In genomic region chr2:237026981-237027711, GRCh38 we compare ENCODE assay signal across 8 cellular contexts. TPM values are rescaled to one million over a fixed set of nuclear protein-coding genes. Genes with fewer than 3 reads are reported as not detected.
DNase-seq lines count a peak whose midpoint lies in the region; ATAC-seq and TF ChIP-seq lines count a peak whose summit lies in the region.

No MANE protein-coding gene starts in this region.

- TF ChIP-seq EP300 in neural cell (conservative IDR thresholded peaks at IDR 0.05; ENCODE audit: poor library complexity, severe bottlenecking), result no peak
- peak in 1 of 2 donors; percentile 52 for TF ChIP-seq EP300 in tibial nerve (IDR thresholded peaks at IDR 0.05)

- H4K20me1 ChIP-seq in HCT116 (ENCODE audit: insufficient read depth) (no peaks in the 10 kb centered on the region), fibroblast of lung (ENCODE audit: control insufficient read depth, extremely low read depth, insufficient read depth, low read length) (no peaks in the 10 kb centered on the region), neural cell (ENCODE audit: insufficient read depth) (no peaks in the 10 kb centered on the region)

- H3K9ac ChIP-seq in HCT116 (ENCODE audit: low read length), result no peak overlapping the region
- no peak overlapping the region for H3K9ac ChIP-seq in fibroblast of lung (ENCODE audit: insufficient read depth, low read length)
- no peak overlapping the region for H3K9ac ChIP-seq in neural cell (ENCODE audit: low read length)

- H3K9me3 ChIP-seq in CD4-positive, CD25-positive, alpha-beta regulatory T cell (ENCODE audit: control insufficient read depth in 2 of 2, low read length in 2 of 2), result peaks cover 0 to 5% of the 10 kb centered on the region in 2 experiments
- H3K9me3 ChIP-seq in HCT116 (ENCODE audit: control insufficient read depth in 1 of 2, insufficient read depth in 1 of 2, low read depth in 1 of 2, low read length in 2 of 2) (peaks cover 0 to 6% of the 10 kb centered on the region in 2 experiments; a peak in 1 of 4 replicates), fibroblast of lung (ENCODE audit: control insufficient read depth, insufficient read depth, low read depth, low read length) (no peaks in the 10 kb centered on the region), neural cell (ENCODE audit: low read length) (no peaks in the 10 kb centered on the region), tibial nerve (no peaks in the 10 kb centered on the region)

- H3F3A ChIP-seq in neural cell (ENCODE audit: insufficient read depth, low read length, poor library complexity, severe bottlenecking), result no peaks in the 10 kb centered on the region

- intact Hi-C loops in HCT116 (cut with micrococcal nuclease), result loop anchor here (1.0 kb wide), 2 partner anchors 514 to 674 kb away; no protein-coding TSS in a partner anchor

- H3K4me3 ChIP-seq in CD4-positive, CD25-positive, alpha-beta regulatory T cell (ENCODE audit: low read depth, low read length), result no peak overlapping the region
- H3K4me3 ChIP-seq in HCT116 (replicated peaks in 1 of 2; ENCODE audit: low read depth in 1 of 2, low read length in 2 of 2) (no peak overlapping the region), fibroblast of lung (replicated peaks in 1 of 4; ENCODE audit: control extremely low read depth in 1 of 4, insufficient read depth in 1 of 4, low read depth in 3 of 4, low read length in 4 of 4) (no peak overlapping the region), neural cell (ENCODE audit: low read length) (no peak overlapping the region), tibial nerve (no peak overlapping the region)

- POLR2A ChIA-PET in HCT116 (lab: Charles Lee), result interaction anchor here (1.0 kb wide), 1 partner anchor 58 kb away, joined by 3 read pairs; no protein-coding TSS in a partner anchor

- H3K4me1 Mint-ChIP-seq in CD4-positive, CD25-positive, alpha-beta regulatory T cell, result no peaks in the 10 kb centered on the region

- CTCF ChIA-PET in HCT116 (lab: Charles Lee), result interaction anchor here (1.5 to 2.1 kb wide), 3 partner anchors 34 to 514 kb away, joined by 4 to 25 read pairs (median 5); no protein-coding TSS in a partner anchor

- TF ChIP-seq CTCF in HCT116 (IDR thresholded peaks at IDR 0.05 in 2 of 3, conservative IDR thresholded peaks at IDR 0.05 in 1 of 3; ENCODE audit: borderline replicate concordance in 1 of 3, insufficient read depth in 1 of 3, low read depth in 2 of 3, low read length in 2 of 3), result peak; percentile 74 to 83 (median 80); a peak in 5 of 6 replicates
- TF ChIP-seq CTCF in fibroblast of lung (conservative IDR thresholded peaks at IDR 0.05 in 1 of 2, IDR thresholded peaks at IDR 0.05 in 1 of 2; ENCODE audit: low read depth in 1 of 2, low read length in 2 of 2), result peak; percentile 69 to 89
- TF ChIP-seq CTCF in neural cell (IDR thresholded peaks at IDR 0.05; ENCODE audit: poor library complexity, severe bottlenecking), result peak; percentile 85
- peak; percentile 73 to 95 (median 77) for TF ChIP-seq CTCF in tibial nerve (IDR thresholded peaks at IDR 0.05)

- no peaks in the 10 kb centered on the region for H3K9me3 Mint-ChIP-seq in CD4-positive, CD25-positive, alpha-beta regulatory T cell

- H3K4me2 ChIP-seq in HCT116 (ENCODE audit: low read length), result no peak overlapping the region
- H3K4me2 ChIP-seq in fibroblast of lung (ENCODE audit: extremely low read depth, insufficient read depth, low read length), result no peak overlapping the region
- H3K4me2 ChIP-seq in neural cell (ENCODE audit: low read length), result no peak overlapping the region

- no peaks in the 10 kb centered on the region for H3K36me3 Mint-ChIP-seq in CD4-positive, CD25-positive, alpha-beta regulatory T cell

- H3K27me3 Mint-ChIP-seq in CD4-positive, CD25-positive, alpha-beta regulatory T cell, result no peaks in the 10 kb centered on the region

- no TSS peak for BruUV-seq in HCT116 (replicated peaks; lab: Mats Ljungman, UMichigan)

- no peaks in the 10 kb centered on the region for H3K79me2 ChIP-seq in HCT116 (ENCODE audit: insufficient read depth, low read length)
- H3K79me2 ChIP-seq in fibroblast of lung (ENCODE audit: control insufficient read depth, insufficient read depth, low read length), result no peaks in the 10 kb centered on the region
- H3K79me2 ChIP-seq in neural cell (replicated peaks; ENCODE audit: insufficient read depth, low read length), result no peaks in the 10 kb centered on the region

- H3K4me1 ChIP-seq in CD4-positive, CD25-positive, alpha-beta regulatory T cell (ENCODE audit: control insufficient read depth, insufficient read depth, low read length, poor library complexity, severe bottlenecking), result no peaks in the 10 kb centered on the region
- H3K4me1 ChIP-seq in HCT116 (ENCODE audit: control insufficient read depth in 1 of 2, insufficient read depth in 2 of 2, low read length in 2 of 2), result peaks cover 0 to 14% of the 10 kb centered on the region in 2 experiments; a peak in 2 of 4 replicates
- H3K4me1 ChIP-seq in fibroblast of lung (ENCODE audit: control insufficient read depth, extremely low read depth, insufficient read depth, low read length), result peaks cover 4% of the 10 kb centered on the region
- H3K4me1 ChIP-seq in tibial nerve, result peaks cover 0 to 12% (median 0%) of the 10 kb centered on the region in 4 donors

- H3K27me3 ChIP-seq in CD4-positive, CD25-positive, alpha-beta regulatory T cell (ENCODE audit: control insufficient read depth, insufficient read depth, low read length), result peaks cover 7% of the 10 kb centered on the region
- H3K27me3 ChIP-seq in HCT116 (ENCODE audit: insufficient read depth, low read length) (no peaks in the 10 kb centered on the region), fibroblast of lung (ENCODE audit: control insufficient read depth, insufficient read depth, low read length) (no peaks in the 10 kb centered on the region), neural cell (ENCODE audit: insufficient read depth, low read depth, low read length) (no peaks in the 10 kb centered on the region), tibial nerve (no peaks in the 10 kb centered on the region)

- no peaks in the 10 kb centered on the region for H3K9me2 ChIP-seq in HCT116 (ENCODE audit: insufficient read depth)
- H3K9me2 ChIP-seq in neural cell (ENCODE audit: insufficient read depth, low read length), result no peaks in the 10 kb centered on the region

- no peak overlapping the region for H3K27ac Mint-ChIP-seq in CD4-positive, CD25-positive, alpha-beta regulatory T cell

- TF ChIP-seq RAD21 in HCT116 (IDR thresholded peaks at IDR 0.05; ENCODE audit: low read depth) (peak; percentile 89), neural cell (conservative IDR thresholded peaks at IDR 0.05) (peak; percentile 93)

- RAD21 ChIA-PET in HCT116 (lab: Charles Lee; ENCODE audit: low non-redundant PET in 1 of 2, low total read pairs in 2 of 2, uncharacterized antibody in 2 of 2, unreplicated experiment in 2 of 2), result interaction anchor here in 1 of 2 experiments (0.8 to 1.3 kb wide), 2 partner anchors 15 to 514 kb away, joined by 3 to 8 read pairs; no protein-coding TSS in a partner anchor

- no peak for ATAC-seq in CD4-positive, CD25-positive, alpha-beta regulatory T cell (ENCODE audit: low read depth in 2 of 2)
- ATAC-seq in HCT116, result peak; percentile 94
- no peak for ATAC-seq in HG02870 (IDR thresholded peaks at IDR 0.05; ENCODE audit: unreplicated experiment)

- peak in 2 of 3 donors; percentile 8 to 23 for DNase-seq in CD4-positive, CD25-positive, alpha-beta regulatory T cell
- peak; percentile 29 for DNase-seq in HCT116 (ENCODE audit: low read depth, low spot score)
- DNase-seq in NCI-H524 treated with DMSO at 0.1 percent for 48 hours (lab: John Stamatoyannopoulos, UW), result peak; percentile 60
- DNase-seq in activated CD8-positive, alpha-beta memory T cell treated with anti-CD3 and anti-CD28 coated beads, Interleukin-2, amount 50 U/mL, for 4 hours, result peak; percentile 30
- peak; percentile 65 to 77 for DNase-seq in fibroblast of lung (ENCODE audit: low read depth in 2 of 2)
- peak; percentile 71 to 75 for DNase-seq in tibial nerve (ENCODE audit: low spot score in 2 of 2)

- no peak overlapping the region for H3K4me3 Mint-ChIP-seq in CD4-positive, CD25-positive, alpha-beta regulatory T cell

- H3K27ac ChIP-seq in CD4-positive, CD25-positive, alpha-beta regulatory T cell (ENCODE audit: insufficient read depth, low read length, poor library complexity, severe bottlenecking), result no peak overlapping the region
- no peak overlapping the region for H3K27ac ChIP-seq in HCT116 (ENCODE audit: low read depth, low read length)
- H3K27ac ChIP-seq in fibroblast of lung (ENCODE audit: insufficient read depth, low read length), result no peak overlapping the region
- no peak overlapping the region for H3K27ac ChIP-seq in neural cell (ENCODE audit: low read length)
- H3K27ac ChIP-seq in tibial nerve, result peak overlapping the region in 1 of 4 donors; percentile 44

- WGBS in tibial nerve, 2 donors, result 48 to 57% methylated on average over 8 of the region's 8 CpGs

- H2AFZ ChIP-seq in HCT116 (ENCODE audit: low read depth, low read length, poor library complexity, severe bottlenecking), result no peak overlapping the region
- no peak overlapping the region for H2AFZ ChIP-seq in fibroblast of lung (ENCODE audit: low read length)
- no peak overlapping the region for H2AFZ ChIP-seq in neural cell (ENCODE audit: low read depth, low read length)

- no peaks in the 10 kb centered on the region for H3K36me3 ChIP-seq in CD4-positive, CD25-positive, alpha-beta regulatory T cell (ENCODE audit: control insufficient read depth, insufficient read depth, low read length)
- H3K36me3 ChIP-seq in HCT116 (ENCODE audit: control insufficient read depth in 1 of 2, insufficient read depth in 2 of 2, low read length in 2 of 2) (no peaks in the 10 kb centered on the region), fibroblast of lung (ENCODE audit: control insufficient read depth, insufficient read depth, low read length) (no peaks in the 10 kb centered on the region), neural cell (ENCODE audit: insufficient read depth, low read length) (no peaks in the 10 kb centered on the region), tibial nerve (no peaks in the 10 kb centered on the region)

- TF ChIP-seq POLR2A in HCT116 (IDR thresholded peaks at IDR 0.05; ENCODE audit: borderline replicate concordance, extremely low read depth, insufficient read depth, insufficient read length) (no peak), tibial nerve (IDR thresholded peaks at IDR 0.05) (no peak)

TF ChIP-seq in neural cell, 6 proteins besides CTCF, POLR2A, EP300 and RAD21:
- TF ChIP-seq MXI1 (conservative IDR thresholded peaks at IDR 0.05; ENCODE audit: poor library complexity, severe bottlenecking) (no peak), POLR2AphosphoS5 (IDR thresholded peaks at IDR 0.05) (no peak), SMC3 (conservative IDR thresholded peaks at IDR 0.05; ENCODE audit: poor library complexity) (peak; percentile 97)

RNA-seq across cellular contexts. Expression of gene COPS8, which starts 58.5 kb away (rescaled TPM):
- 40.3 TPM for total RNA-seq in CD4-positive, CD25-positive, alpha-beta regulatory T cell
- polyA plus RNA-seq in CD4-positive, CD25-positive, alpha-beta regulatory T cell, result 10 to 100 TPM; 57.6 to 80.8 (median 65.4) TPM
- 42.2 TPM for total RNA-seq in HCT116 (2021; ENCODE audit: unreplicated experiment)
- 17.7 and 25.7 TPM in 2 replicates for polyA plus RNA-seq in HCT116 (2012)
- total RNA-seq in fibroblast of lung, result 79.6 and 82.1 TPM in 2 replicates
- polyA plus RNA-seq in fibroblast of lung, result 97.3 and 118 TPM in 2 replicates
- 52.8 and 61.3 TPM in 2 replicates for polyA plus RNA-seq in fibroblast of lung (2012)
- 5.6 and 5.7 TPM in 2 replicates for polyA minus RNA-seq in fibroblast of lung (ENCODE audit: low replicate concordance)
- 250 and 269 TPM in 2 replicates for polyA plus RNA-seq in neural cell
- polyA minus RNA-seq in neural cell, result 154 and 174 TPM in 2 replicates
- total RNA-seq in tibial nerve, result 10 to 100 TPM; 69.6 to 93.1 (median 80.2) TPM

Comparison
In these comparisons a context has a peak if more than half of its experiments do, and no peak if none do; other contexts are left out.
1. DNase-seq: peak in every context shown above with its lines; median percentile 73 in tibial nerve; 71 in fibroblast of lung; 60 in NCI-H524 treated with DMSO at 0.1 percent for 48 hours; 30 in activated CD8-positive, alpha-beta memory T cell treated with anti-CD3 and anti-CD28 coated beads, Interleukin-2, amount 50 U/mL, for 4 hours; 29 in HCT116; 16 in CD4-positive, CD25-positive, alpha-beta regulatory T cell.